Comparison of ENCODE assay signal across 1 cellular context in the genomic region with DNA sequence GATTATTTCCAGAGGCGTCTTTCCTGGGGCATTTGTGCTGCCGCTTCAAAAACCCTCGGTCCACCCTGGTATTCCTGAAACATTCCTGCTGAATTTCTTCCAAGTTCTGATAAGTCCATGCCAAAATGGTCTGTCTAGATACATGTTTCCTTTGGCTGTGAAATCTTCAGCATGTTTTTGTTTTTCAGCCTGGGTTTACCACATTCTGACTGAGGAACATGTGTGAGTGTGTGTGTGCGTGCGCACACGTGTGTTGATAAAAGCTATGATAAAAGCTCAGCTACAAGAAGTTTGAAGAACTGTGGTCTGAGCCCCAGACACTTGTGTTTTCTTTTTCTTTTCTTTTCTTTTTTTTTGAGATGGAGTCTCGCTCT.
TF ChIP-seq lines count a peak whose summit lies in the region.

No MANE protein-coding gene starts in this region.

TF ChIP-seq in GM23338, 12 proteins besides CTCF, POLR2A, EP300 and RAD21 (continued from another document):
- TF ChIP-seq NANOG (IDR thresholded peaks at IDR 0.05; ENCODE audit: borderline replicate concordance): no peak
- TF ChIP-seq CREB1 (CRISPR knock-in tag; IDR thresholded peaks at IDR 0.05; ENCODE audit: low read depth): no peak
TF ChIP-seq in GM23338: peak in this region for 0.
